In genomic region chr2:183124222-183124956, GRCh38 we compare ENCODE assay signal across 8 cellular contexts. TPM values are rescaled to one million over a fixed set of nuclear protein-coding genes. Genes with fewer than 3 reads are reported as not detected.
DNase-seq lines count a peak whose midpoint lies in the region; ATAC-seq and TF ChIP-seq lines count a peak whose summit lies in the region.

Gene NUP35, plus strand, starts transcription at chr2:183124443. Its CDS starts 15 bp downstream, at chr2:183124458.

- H3K36me3 Mint-ChIP-seq in IgD-negative memory B cell, result peaks cover 4% of the 10 kb centered on the region

- TF ChIP-seq CTCF in mucosa of descending colon (IDR thresholded peaks at IDR 0.05), result no peak

- ATAC-seq in GM21529 (IDR thresholded peaks at IDR 0.05; ENCODE audit: unreplicated experiment) (peak; percentile 88), mucosa of descending colon (peak; percentile 99)

- H3K36me3 ChIP-seq in mucosa of descending colon (ENCODE audit: low read depth), result no peaks in the 10 kb centered on the region

- peak within 1 kb of the TSS; percentile 85 for H3K27ac ChIP-seq in epithelial cell of prostate

- intact Hi-C loops in mucosa of descending colon (cut with DNase I, micrococcal nuclease), result no loop called here

- peaks cover 7% of the 10 kb centered on the region for H3K4me1 ChIP-seq in mucosa of descending colon (ENCODE audit: low read depth)

- DNase-seq in DMS 273 treated with DMSO at 0.1 percent for 48 hours (lab: John Stamatoyannopoulos, UW) (peak; percentile 78), OCI-M2 (lab: John Stamatoyannopoulos, UW; ENCODE audit: unreplicated experiment) (peak; percentile 75), activated T-cell treated with anti-CD3 and anti-CD28 coated beads for 4 hours (peak; percentile 89), epithelial cell of prostate (ENCODE audit: low read depth, low spot score) (peak; percentile 55), mucosa of descending colon (peak; percentile 88 to 93 (median 91))
- DNase-seq in stimulated activated CD8-positive, alpha-beta memory T cell treated with anti-CD3 and anti-CD28 coated beads, Interleukin-4, amount 100 ng/mL, for 24 hours (ENCODE audit: low read depth), result peak; percentile 76

- H3K4me3 Mint-ChIP-seq in IgD-negative memory B cell, result peak within 1 kb of the TSS; percentile 94 to 98 (median 96)

- H3K4me3 ChIP-seq in mucosa of descending colon, result peak within 1 kb of the TSS; percentile 58

- H3K27ac Mint-ChIP-seq in IgD-negative memory B cell, result peak within 1 kb of the TSS; percentile 59 to 94 (median 94)

- peaks cover 16 to 28% (median 18%) of the 10 kb centered on the region in 3 donors for H3K4me1 Mint-ChIP-seq in IgD-negative memory B cell

- H3K27me3 Mint-ChIP-seq in IgD-negative memory B cell, result peaks cover under 1% of the 10 kb centered on the region

- peaks cover 0 to 2% (median 0%) of the 10 kb centered on the region in 3 donors for H3K9me3 Mint-ChIP-seq in IgD-negative memory B cell

- no peaks in the 10 kb centered on the region for H3K9me3 ChIP-seq in mucosa of descending colon

RNA-seq across cellular contexts. Expression of gene NUP35, which starts in this region (rescaled TPM):
- polyA plus RNA-seq in IgD-negative memory B cell, result 6.0 TPM
- total RNA-seq in mucosa of descending colon, result 10 to 100 TPM; 12.2 to 14.9 (median 12.7) TPM

Comparison
In these comparisons a context has a peak if more than half of its experiments do, and no peak if none do; other contexts are left out.
1. Peak in every context shown above with its lines: DNase-seq, ATAC-seq, H3K4me3 ChIP-seq and H3K27ac ChIP-seq.